8 cellular contexts compared by ENCODE assay signal in genomic region chr2:157413342-157414035, GRCh38. TPM values are rescaled to one million over a fixed set of nuclear protein-coding genes. Genes with fewer than 3 reads are reported as not detected.
DNase-seq lines count a peak whose midpoint lies in the region; ATAC-seq and TF ChIP-seq lines count a peak whose summit lies in the region.

No MANE protein-coding gene starts in this region.

- DNase-seq in memory B cell (ENCODE audit: low spot score in 2 of 2) (peak in 1 of 2 donors; percentile 9), endothelial cell (ENCODE audit: low spot score) (no peak), amniotic stem cell (lab: John Stamatoyannopoulos, UW) (no peak), DMS114 treated with DMSO at 0.1 percent for 48 hours (lab: John Stamatoyannopoulos, UW; ENCODE audit: unreplicated experiment) (no peak), NCI-H526 (lab: John Stamatoyannopoulos, UW) (no peak)

- peak overlapping the region; percentile 93 for H3K27ac Mint-ChIP-seq in T-helper 1 cell treated with Interleukin-12 subunit alpha and Interleukin-12 subunit beta and Interleukin-4 antibody, amounts not matched to agents 30 μg/mL and 1 μg/mL, for 36 hours
- H3K27ac Mint-ChIP-seq in memory B cell: peak overlapping the region; percentile 86
- no peak overlapping the region for H3K27ac Mint-ChIP-seq in endothelial cell (ENCODE audit: unreplicated experiment)

- H3K4me3 Mint-ChIP-seq in T-helper 1 cell treated with Interleukin-12 subunit alpha and Interleukin-12 subunit beta and Interleukin-4 antibody, amounts not matched to agents 30 μg/mL and 1 μg/mL, for 36 hours: peak overlapping the region; percentile 77
- H3K4me3 Mint-ChIP-seq in memory B cell: peak overlapping the region; percentile 24
- no peak overlapping the region for H3K4me3 Mint-ChIP-seq in endothelial cell (ENCODE audit: unreplicated experiment)

- TF ChIP-seq CTCF in endothelial cell (IDR thresholded peaks at IDR 0.05; ENCODE audit: unreplicated experiment): no peak

- H3K9me3 Mint-ChIP-seq in T-helper 1 cell treated with Interleukin-12 subunit alpha and Interleukin-12 subunit beta and Interleukin-4 antibody, amounts not matched to agents 30 μg/mL and 1 μg/mL, for 36 hours: no peaks in the 10 kb centered on the region
- H3K9me3 Mint-ChIP-seq in memory B cell (no peaks in the 10 kb centered on the region), endothelial cell (ENCODE audit: unreplicated experiment) (no peaks in the 10 kb centered on the region)

- H3K27me3 Mint-ChIP-seq in T-helper 1 cell treated with Interleukin-12 subunit alpha and Interleukin-12 subunit beta and Interleukin-4 antibody, amounts not matched to agents 30 μg/mL and 1 μg/mL, for 36 hours (ENCODE audit: low read depth): no peaks in the 10 kb centered on the region
- no peaks in the 10 kb centered on the region for H3K27me3 Mint-ChIP-seq in memory B cell
- no peaks in the 10 kb centered on the region for H3K27me3 Mint-ChIP-seq in endothelial cell (ENCODE audit: unreplicated experiment)

- H3K4me1 Mint-ChIP-seq in T-helper 1 cell treated with Interleukin-12 subunit alpha and Interleukin-12 subunit beta and Interleukin-4 antibody, amounts not matched to agents 30 μg/mL and 1 μg/mL, for 36 hours (ENCODE audit: low read depth): peaks cover 75% of the 10 kb centered on the region
- H3K4me1 Mint-ChIP-seq in memory B cell (peaks cover 48% of the 10 kb centered on the region), endothelial cell (ENCODE audit: unreplicated experiment) (no peaks in the 10 kb centered on the region)

- peak; percentile 87 for ATAC-seq in GM18511 (IDR thresholded peaks at IDR 0.05; ENCODE audit: unreplicated experiment)
- ATAC-seq in HG02571 (IDR thresholded peaks at IDR 0.05; ENCODE audit: unreplicated experiment): peak; percentile 81
- peak; percentile 75 for ATAC-seq in memory B cell (ENCODE audit: low read depth)

- peaks cover 75% of the 10 kb centered on the region for H3K36me3 Mint-ChIP-seq in T-helper 1 cell treated with Interleukin-12 subunit alpha and Interleukin-12 subunit beta and Interleukin-4 antibody, amounts not matched to agents 30 μg/mL and 1 μg/mL, for 36 hours (ENCODE audit: low read depth)
- peaks cover 36% of the 10 kb centered on the region for H3K36me3 Mint-ChIP-seq in memory B cell
- no peaks in the 10 kb centered on the region for H3K36me3 Mint-ChIP-seq in endothelial cell (ENCODE audit: low read depth, unreplicated experiment)

RNA-seq across cellular contexts. Expression of gene CYTIP, which starts 30.4 kb away (rescaled TPM):
- not detected for total RNA-seq in endothelial cell (ENCODE audit: unreplicated experiment)
